ENCODE assay signal across 18 cellular contexts in genomic region chr15:52066842-52067544, GRCh38. TPM values are rescaled to one million over a fixed set of nuclear protein-coding genes. Genes with fewer than 3 reads are reported as not detected.
DNase-seq lines count a peak whose midpoint lies in the region; ATAC-seq and TF ChIP-seq lines count a peak whose summit lies in the region.
"Had no signal": no experiment of that assay in that cellular context is flagged by ENCODE, and none has a peak within 500 bp of the region (broad histone marks: within the 10 kb centered on the region; RNA-seq: fewer than 3 reads in every experiment).

No MANE protein-coding gene starts in this region.

- CTCF ChIA-PET in activated CD8-positive, alpha-beta T cell treated with anti-CD3 and anti-CD28 coated beads, Interleukin-2, amount 10 ng/mL, durations not matched to agents 7 days and 5 days (lab: Charles Lee), result interaction anchor here (0.6 to 4.8 kb wide), 8 partner anchors 9 to 142 kb away, joined by 3 to 58 read pairs (median 4); no protein-coding TSS in a partner anchor

- POLR2A ChIA-PET in activated CD8-positive, alpha-beta T cell treated with anti-CD3 and anti-CD28 coated beads, Interleukin-2, amount 10 ng/mL, durations not matched to agents 7 days and 5 days (lab: Charles Lee), result interaction anchor here (0.9 to 1.2 kb wide), 2 partner anchors 9 to 47 kb away, joined by 3 read pairs; no protein-coding TSS in a partner anchor

- H3K27me3 ChIP-seq in mucosa of rectum (ENCODE audit: control insufficient read depth in 2 of 2, insufficient read depth in 2 of 2, low read length in 2 of 2) (no peaks in the 10 kb centered on the region), spleen (replicated peaks in 1 of 7) (no peaks in the 10 kb centered on the region)
- H3K27me3 ChIP-seq: upper lobe of left lung had no signal

- intact Hi-C loops in spleen (cut with DNase I; ENCODE audit: low total_unique reads), result no loop called here

- H3K9me3 ChIP-seq in mucosa of rectum (ENCODE audit: control insufficient read depth in 2 of 2, low read length in 2 of 2) (no peaks in the 10 kb centered on the region), spleen (no peaks in the 10 kb centered on the region)
- H3K9me3 ChIP-seq: A549, upper lobe of left lung had no signal

- peak; percentile 58 for ATAC-seq in GM18868 (IDR thresholded peaks at IDR 0.05; ENCODE audit: unreplicated experiment)
- no peak for ATAC-seq in activated CD8-positive, alpha-beta T cell treated with anti-CD3 and anti-CD28 coated beads, Interleukin-2, amount 10 ng/mL, durations not matched to agents 7 days and 5 days
- ATAC-seq: left lobe of liver had no signal

- H3K4me1 ChIP-seq in mucosa of rectum (ENCODE audit: control insufficient read depth in 2 of 2, insufficient read depth in 2 of 2, low read length in 2 of 2), result peaks cover 37 to 49% of the 10 kb centered on the region in 2 donors
- peaks cover 0 to 9% (median 0%) of the 10 kb centered on the region in 6 donors for H3K4me1 ChIP-seq in spleen
- H3K4me1 ChIP-seq: parathyroid adenoma had no signal

- H3K36me3 Mint-ChIP-seq in activated CD8-positive, alpha-beta T cell treated with anti-CD3 and anti-CD28 coated beads, Interleukin-2, amount 10 ng/mL, durations not matched to agents 7 days and 5 days (ENCODE audit: low read depth), result peaks cover 27% of the 10 kb centered on the region
- H3K36me3 Mint-ChIP-seq in mesothelial cell of epicardium, result peaks cover 22% of the 10 kb centered on the region

- TF ChIP-seq CTCF in spleen (IDR thresholded peaks at IDR 0.05 in 8 of 11, conservative IDR thresholded peaks at IDR 0.05 in 3 of 11) (no peak), mesothelial cell of epicardium (IDR thresholded peaks at IDR 0.05; ENCODE audit: unreplicated experiment) (no peak)

- H3K27ac ChIP-seq in mucosa of rectum (ENCODE audit: low read depth in 2 of 2, low read length in 2 of 2), result peak overlapping the region; percentile 60 to 62
- no peak overlapping the region for H3K27ac ChIP-seq in spleen
- H3K27ac ChIP-seq: parathyroid adenoma, upper lobe of left lung had no signal

- peaks cover 14% of the 10 kb centered on the region in 2 donors for H3K36me3 ChIP-seq in mucosa of rectum (ENCODE audit: control insufficient read depth in 2 of 2, insufficient read depth in 2 of 2, low read length in 2 of 2)
- H3K36me3 ChIP-seq in spleen, result peaks cover 0 to 38% (median 30%) of the 10 kb centered on the region in 6 donors

- 73 to 85% (median 75%) methylated on average over 3 of the region's 3 CpGs for WGBS in spleen, 5 donors

- H3K9ac ChIP-seq in mucosa of rectum (ENCODE audit: low read depth in 1 of 2, low read length in 2 of 2), result no peak overlapping the region
- H3K9ac ChIP-seq: parathyroid adenoma had no signal

- H3K9me3 Mint-ChIP-seq in activated CD8-positive, alpha-beta T cell treated with anti-CD3 and anti-CD28 coated beads, Interleukin-2, amount 10 ng/mL, durations not matched to agents 7 days and 5 days (ENCODE audit: insufficient read depth), result no peaks in the 10 kb centered on the region
- H3K9me3 Mint-ChIP-seq in mesothelial cell of epicardium, result no peaks in the 10 kb centered on the region
- H3K9me3 Mint-ChIP-seq: activated T-cell treated with anti-CD3 and anti-CD28 coated beads, Interleukin-2, amount 50 U/mL, for 4 hours had no signal

- peaks cover 3% of the 10 kb centered on the region for H3K27me3 Mint-ChIP-seq in activated CD8-positive, alpha-beta T cell treated with anti-CD3 and anti-CD28 coated beads, Interleukin-2, amount 10 ng/mL, durations not matched to agents 7 days and 5 days (ENCODE audit: low read depth)
- H3K27me3 Mint-ChIP-seq in mesothelial cell of epicardium (ENCODE audit: low read depth), result peaks cover 6% of the 10 kb centered on the region

- H3K4me1 Mint-ChIP-seq in activated CD8-positive, alpha-beta T cell treated with anti-CD3 and anti-CD28 coated beads, Interleukin-2, amount 10 ng/mL, durations not matched to agents 7 days and 5 days (ENCODE audit: low read depth), result peaks cover 14% of the 10 kb centered on the region
- H3K4me1 Mint-ChIP-seq in mesothelial cell of epicardium, result no peaks in the 10 kb centered on the region

- peak overlapping the region; percentile 68 for H3K27ac Mint-ChIP-seq in activated CD8-positive, alpha-beta T cell treated with anti-CD3 and anti-CD28 coated beads, Interleukin-2, amount 10 ng/mL, durations not matched to agents 7 days and 5 days
- H3K27ac Mint-ChIP-seq in mesothelial cell of epicardium, result no peak overlapping the region

- no peak overlapping the region for H3K4me3 Mint-ChIP-seq in activated CD8-positive, alpha-beta T cell treated with anti-CD3 and anti-CD28 coated beads, Interleukin-2, amount 10 ng/mL, durations not matched to agents 7 days and 5 days
- no peak overlapping the region for H3K4me3 Mint-ChIP-seq in mesothelial cell of epicardium
- H3K4me3 Mint-ChIP-seq: activated T-cell treated with anti-CD3 and anti-CD28 coated beads, Interleukin-2, amount 50 U/mL, for 4 hours had no signal

- TF ChIP-seq POLR2A in spleen (IDR thresholded peaks at IDR 0.05), result no peak

- H3K4me3 ChIP-seq in mucosa of rectum (ENCODE audit: low read length in 2 of 2) (no peak overlapping the region), spleen (no peak overlapping the region)
- H3K4me3 ChIP-seq: A549, upper lobe of left lung had no signal

- peak; percentile 6 for DNase-seq in NCI-H510A treated with DMSO at 0.1 percent for 48 hours (lab: John Stamatoyannopoulos, UW)
- no peak for DNase-seq in NCI-H510A (lab: John Stamatoyannopoulos, UW)
- DNase-seq in activated CD8-positive, alpha-beta T cell treated with anti-CD3 and anti-CD28 coated beads, Interleukin-2, amount 10 ng/mL, durations not matched to agents 7 days and 5 days, result no peak
- no peak for DNase-seq in Ammon's horn (ENCODE audit: low spot score)
- DNase-seq in spleen, result no peak
- no peak for DNase-seq in mesothelial cell of epicardium (ENCODE audit: low spot score in 2 of 2, unreplicated experiment in 2 of 2)
- DNase-seq: activated CD4-positive, alpha-beta T cell treated with anti-CD3 and anti-CD28 coated beads for 1 hour; activated T-cell treated with anti-CD3 and anti-CD28 coated beads, Interleukin-2, amount 50 U/mL, for 4 hours; anterior cingulate cortex; H7; NCI-H345; upper lobe of left lung had no signal

RNA-seq across cellular contexts. Expression of gene BCL2L10, which starts 45.6 kb away (rescaled TPM):
- total RNA-seq in activated CD8-positive, alpha-beta T cell treated with anti-CD3 and anti-CD28 coated beads, Interleukin-2, amount 10 ng/mL, durations not matched to agents 7 days and 5 days, result under 1 TPM in 1 of 2 experiments, not detected in 1; 0.26 TPM
- 1 to 10 TPM in 2 of 7 donors, under 1 TPM in 3, not detected in 2; 0.79 to 1.2 (median 0.87) TPM for total RNA-seq in spleen
- polyA plus RNA-seq in spleen, result 10 to 100 TPM in 1 of 3 donors, 1 to 10 TPM in 2; 2.7 to 10.7 (median 3.6) TPM
- 0.36 TPM in 1 of 3 replicates, not detected in the others for total RNA-seq in mesothelial cell of epicardium
- total RNA-seq: H7, myocyte had no signal

RNA-seq across cellular contexts. Expression of gene MAPK6, which starts 48.0 kb away (rescaled TPM):
- 10 to 100 TPM; 26.5 to 31.8 TPM for total RNA-seq in activated CD8-positive, alpha-beta T cell treated with anti-CD3 and anti-CD28 coated beads, Interleukin-2, amount 10 ng/mL, durations not matched to agents 7 days and 5 days
- 10 to 100 TPM; 17.9 to 28.3 (median 21.9) TPM for total RNA-seq in spleen
- polyA plus RNA-seq in spleen, result 1 to 10 TPM; 3.9 to 7.7 (median 5.6) TPM
- 56.7 to 59.9 TPM (median 57.4 TPM) in 3 replicates for total RNA-seq in mesothelial cell of epicardium

Comparison
In these comparisons a context has a peak if more than half of its experiments do, and no peak if none do; other contexts are left out.
1. H3K27ac ChIP-seq: peak in mucosa of rectum (2 of 2); none in spleen (0 of 8).